In genomic region chr5:139650031-139650688, GRCh38 we compare ENCODE assay signal across 7 cellular contexts. TPM values are rescaled to one million over a fixed set of nuclear protein-coding genes. Genes with fewer than 3 reads are reported as not detected.
DNase-seq lines count a peak whose midpoint lies in the region; ATAC-seq and TF ChIP-seq lines count a peak whose summit lies in the region.

No MANE protein-coding gene starts in this region.

- no peaks in the 10 kb centered on the region for H3K36me3 Mint-ChIP-seq in natural killer cell treated with Interleukin-12 subunit alpha and Interleukin-12 subunit beta and Interleukin-15 and Interleukin-18, amount 100 ng/mL, for 72 hours

- ATAC-seq in SK-N-SH treated with all-trans-retinoic acid at 6 μM for 48 hours: no peak
- ATAC-seq in natural killer cell treated with Interleukin-12 subunit alpha and Interleukin-12 subunit beta and Interleukin-15 and Interleukin-18, amount 100 ng/mL, for 72 hours: no peak
- ATAC-seq in GM18520 (IDR thresholded peaks at IDR 0.05; ENCODE audit: unreplicated experiment): no peak

- H3K27ac Mint-ChIP-seq in natural killer cell treated with Interleukin-12 subunit alpha and Interleukin-12 subunit beta and Interleukin-15 and Interleukin-18, amount 100 ng/mL, for 72 hours: peak overlapping the region; percentile 57 to 94

- H3K4me3 Mint-ChIP-seq in natural killer cell treated with Interleukin-12 subunit alpha and Interleukin-12 subunit beta and Interleukin-15 and Interleukin-18, amount 100 ng/mL, for 72 hours: peak overlapping the region; percentile 96

- TF ChIP-seq CTCF in GM20000 (IDR thresholded peaks at IDR 0.05; ENCODE audit: extremely low read depth, missing control alignments): peak; percentile 18
- TF ChIP-seq CTCF in epithelial cell of proximal tubule (conservative IDR thresholded peaks at IDR 0.05; ENCODE audit: low read depth, low read length): peak; percentile 39

- DNase-seq in GM20000 (ENCODE audit: low spot score) (peak; percentile 61), epithelial cell of proximal tubule (ENCODE audit: low read depth) (no peak), cerebellar cortex (ENCODE audit: low spot score) (no peak)
- DNase-seq in natural killer cell treated with Interleukin-12 subunit alpha and Interleukin-12 subunit beta and Interleukin-15 and Interleukin-18, amount 100 ng/mL, for 72 hours (ENCODE audit: low spot score): no peak
- no peak for DNase-seq in stimulated activated CD4-positive, alpha-beta T cell treated with anti-CD3 and anti-CD28 coated beads, Interleukin-4, amount 100 ng/mL, for 24 hours

- H3K27me3 Mint-ChIP-seq in natural killer cell treated with Interleukin-12 subunit alpha and Interleukin-12 subunit beta and Interleukin-15 and Interleukin-18, amount 100 ng/mL, for 72 hours: no peaks in the 10 kb centered on the region

- peak overlapping the region; percentile 92 for H3K4me3 ChIP-seq in epithelial cell of proximal tubule (ENCODE audit: low read depth, low read length)

- H3K4me1 Mint-ChIP-seq in natural killer cell treated with Interleukin-12 subunit alpha and Interleukin-12 subunit beta and Interleukin-15 and Interleukin-18, amount 100 ng/mL, for 72 hours (ENCODE audit: low read depth in 2 of 2): peaks cover 40 to 51% of the 10 kb centered on the region in 2 donors

- no peaks in the 10 kb centered on the region for H3K9me3 Mint-ChIP-seq in natural killer cell treated with Interleukin-12 subunit alpha and Interleukin-12 subunit beta and Interleukin-15 and Interleukin-18, amount 100 ng/mL, for 72 hours

TF ChIP-seq in SK-N-SH treated with all-trans-retinoic acid at 6 μM for 48 hours, 23 proteins besides CTCF, POLR2A, EP300 and RAD21:
- TF ChIP-seq PATZ1 (CRISPR knock-in tag; IDR thresholded peaks at IDR 0.05; ENCODE audit: borderline replicate concordance) (peak; percentile 53; the same call in 1 of the 2 replicates), ISL1 (CRISPR knock-in tag; IDR thresholded peaks at IDR 0.05) (no peak)
TF ChIP-seq in SK-N-SH treated with all-trans-retinoic acid at 6 μM for 48 hours: peak in this region for 1.

RNA-seq across cellular contexts. Expression of gene CXXC5, which starts 2.0 kb away (rescaled TPM):
- total RNA-seq in epithelial cell of proximal tubule: 45.0 and 56.4 TPM in 2 replicates
- 1 to 10 TPM; 4.7 to 9.0 TPM for total RNA-seq in natural killer cell treated with Interleukin-12 subunit alpha and Interleukin-12 subunit beta and Interleukin-15 and Interleukin-18, amount 100 ng/mL, for 72 hours
